In genomic region chr15:101138913-101139880, GRCh38 we compare ENCODE assay signal across 9 cellular contexts.
DNase-seq lines count a peak whose midpoint lies in the region; ATAC-seq and TF ChIP-seq lines count a peak whose summit lies in the region.
"Had no signal": no experiment of that assay in that cellular context is flagged by ENCODE, and none has a peak within 500 bp of the region (broad histone marks: within the 10 kb centered on the region; RNA-seq: fewer than 3 reads in every experiment).

No MANE protein-coding gene starts in this region.

- POLR2A ChIA-PET in PC-3 (lab: Charles Lee; ENCODE audit: unreplicated experiment): no interaction called here

- TF ChIP-seq CTCF in astrocyte of the spinal cord (IDR thresholded peaks at IDR 0.05; ENCODE audit: low read depth, low read length): no peak
- TF ChIP-seq CTCF in PC-3 (conservative IDR thresholded peaks at IDR 0.05; ENCODE audit: low read depth, low read length): no peak

- no peaks in the 10 kb centered on the region for H3K9me2 ChIP-seq in PC-3 (replicated peaks; ENCODE audit: low read length)

- H3K36me3 ChIP-seq in PC-3 (ENCODE audit: low read depth, low read length): no peaks in the 10 kb centered on the region

- in situ Hi-C loops in astrocyte of the spinal cord (cut with HindIII; ENCODE audit: low sequenced_read_pairs) (no loop called here), ACHN (cut with HindIII; ENCODE audit: low pct_ligation_motif_present, low pct_unique_long_range_greater_than_20kb, low sequenced_read_pairs) (no loop called here)

- H3K4me3 ChIP-seq in astrocyte of the spinal cord (ENCODE audit: low read depth, low read length): no peak overlapping the region
- no peak overlapping the region for H3K4me3 ChIP-seq in PC-3 (ENCODE audit: low read length)

- no peaks in the 10 kb centered on the region for H3F3A ChIP-seq in PC-3 (ENCODE audit: low read length, unreplicated experiment)

- H3K9ac ChIP-seq in PC-3 (ENCODE audit: low read length): no peak overlapping the region

- H3K79me2 ChIP-seq in PC-3 (ENCODE audit: low read length): no peaks in the 10 kb centered on the region

- ATAC-seq in GM19463 (IDR thresholded peaks at IDR 0.05; ENCODE audit: unreplicated experiment): peak; percentile 48
- peak; percentile 66 for ATAC-seq in HG03342 (IDR thresholded peaks at IDR 0.05; ENCODE audit: unreplicated experiment)
- ATAC-seq in PC-3: no peak
- no peak for ATAC-seq in HG02759 (IDR thresholded peaks at IDR 0.05; ENCODE audit: unreplicated experiment)

- H3K4me1 ChIP-seq in PC-3 (ENCODE audit: insufficient read depth, low read length): no peaks in the 10 kb centered on the region

- H3K9me3 ChIP-seq in PC-3 (ENCODE audit: low read length): no peaks in the 10 kb centered on the region

- H4K20me1 ChIP-seq in PC-3 (ENCODE audit: low read length): no peaks in the 10 kb centered on the region

- CTCF ChIA-PET in PC-3 (lab: Charles Lee): no interaction called here

- no peak overlapping the region for H3K27ac ChIP-seq in PC-3 (ENCODE audit: low read length)

- BruUV-seq in PC-3 (replicated peaks; lab: Mats Ljungman, UMichigan): no TSS peak

- H2AFZ ChIP-seq in PC-3 (ENCODE audit: low read length): no peak overlapping the region

- no peaks in the 10 kb centered on the region for H3K27me3 ChIP-seq in PC-3 (ENCODE audit: low read length)

- intact Hi-C loops in PC-3 (cut with micrococcal nuclease): no loop called here

- DNase-seq in DMS79 (lab: John Stamatoyannopoulos, UW): peak; percentile 49
- DNase-seq in astrocyte of the spinal cord (ENCODE audit: low read depth, low spot score): peak; percentile 88
- no peak for DNase-seq in PC-3
- no peak for DNase-seq in NOMO-1 treated with DMSO at 0.1 percent for 48 hours (lab: John Stamatoyannopoulos, UW; ENCODE audit: unreplicated experiment)
- DNase-seq in ACHN: no peak
- DNase-seq: stimulated activated CD4-positive, alpha-beta T cell treated with anti-CD3 and anti-CD28 coated beads, Interleukin-4, amount 100 ng/mL, for 4 hours had no signal

- no peak overlapping the region for H3K4me2 ChIP-seq in PC-3 (ENCODE audit: low read length)

Comparison
In these comparisons a context has a peak if more than half of its experiments do, and no peak if none do; other contexts are left out.
1. DNase-seq: peak in DMS79 (single experiment) and astrocyte of the spinal cord (single experiment); none in PC-3 (single experiment), NOMO-1 treated with DMSO at 0.1 percent for 48 hours (single experiment) and ACHN (single experiment).
2. ATAC-seq: peak in GM19463 (single experiment) and HG03342 (single experiment); none in PC-3 (single experiment) and HG02759 (single experiment).